ENCODE assay signal across 1 cellular context in genomic region chr15:50355980-50356379, GRCh38.
A peak's percentile ranks its signal among the peaks of the same experiment; 100 is the strongest.
TF ChIP-seq lines count a peak whose summit lies in the region.

No MANE protein-coding gene starts in this region.

TF ChIP-seq in K562, 482 proteins besides CTCF, POLR2A, EP300 and RAD21 (continued from another document):
- TF ChIP-seq CUX1 (CRISPR knock-in tag; IDR thresholded peaks at IDR 0.05) (no peak), POLR2H (tag; IDR thresholded peaks at IDR 0.05; ENCODE audit: low read depth) (0 out of 2 replicates have a peak, but pooled peaks have one; percentile 7), ZNF354B (CRISPR knock-in tag; IDR thresholded peaks at IDR 0.05) (peak; percentile 13; the same call in 1 of the 2 replicates), E2F4 (CRISPR knock-in tag; IDR thresholded peaks at IDR 0.05; ENCODE audit: low read depth) (no peak), ZNF12 (CRISPR knock-in tag; IDR thresholded peaks at IDR 0.05) (no peak), JUN (IDR thresholded peaks at IDR 0.05; ENCODE audit: borderline replicate concordance, low read depth, low read length) (no peak), JUN (CRISPR knock-in tag; IDR thresholded peaks at IDR 0.05; ENCODE audit: borderline replicate concordance) (no peak)
